ENCODE assay signal across 37 cellular contexts in genomic region chr11:50044647-50045046, GRCh38. TPM values are rescaled to one million over a fixed set of nuclear protein-coding genes. Genes with fewer than 3 reads are reported as not detected.
"Had no signal": no experiment of that assay in that cellular context is flagged by ENCODE, and none has a peak within 500 bp of the region (broad histone marks: within the 10 kb centered on the region; RNA-seq: fewer than 3 reads in every experiment).

No MANE protein-coding gene starts in this region.

- DNase-seq: Karpas-422, Kasumi-1, MG63, MM.1S, MV-4-11, NCI-H1048, NCI-H1092, NCI-H1092 treated with DMSO at 0.1 percent for 48 hours, NCI-H1105, NCI-H1417, NCI-H1417 treated with DMSO at 0.1 percent for 48 hours, NCI-H1436, NCI-H1436 treated with DMSO at 0.1 percent for 48 hours, NCI-H146, NCI-H1694, NCI-H1694 treated with DMSO at 0.1 percent for 48 hours, NCI-H187, NCI-H187 treated with DMSO at 0.1 percent for 48 hours, NCI-H1930, NCI-H2029, NCI-H2029 treated with DMSO at 0.1 percent for 48 hours, NCI-H2081, NCI-H2081 treated with DMSO at 0.1 percent for 48 hours, NCI-H2107, NCI-H2171, NCI-H2171 treated with DMSO at 0.1 percent for 48 hours, NCI-H2227 treated with DMSO at 0.1 percent for 48 hours, NCI-H226, NCI-H345, NCI-H446, NCI-H446 treated with DMSO at 0.1 percent for 48 hours, NCI-H510A had no signal

- H3K27me3 ChIP-seq: MG63 had no signal

- H3K4me3 ChIP-seq: MG63 had no signal

- H3K27ac ChIP-seq: KMS-11 had no signal

- H3K36me3 ChIP-seq: MG63 had no signal

- H3K9me3 ChIP-seq: MG63 had no signal

RNA-seq across cellular contexts. Expression of gene OR4C45, which starts 12.0 kb away (rescaled TPM):
- total RNA-seq: LHCN-M2, M059J, MCF 10A, NCI-H460 had no signal
